Comparison of ENCODE assay signal across 8 cellular contexts in the genomic region with DNA sequence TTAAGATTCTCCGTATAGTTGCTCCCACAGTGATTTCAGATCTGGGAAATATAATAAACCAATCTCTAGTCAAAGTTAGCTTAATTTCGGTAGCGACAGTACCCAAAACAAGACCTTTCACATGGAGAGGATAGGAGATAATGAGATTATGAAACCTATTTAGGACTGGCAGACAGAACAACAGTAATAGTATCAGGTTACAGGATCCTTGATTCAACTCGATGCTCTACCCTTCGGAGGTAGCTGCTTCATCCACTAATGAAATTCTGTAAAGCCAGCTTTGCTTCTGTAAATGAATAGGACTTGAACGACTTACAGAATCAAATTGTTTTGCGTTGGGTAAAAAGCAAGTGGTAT.
DNase-seq lines count a peak whose midpoint lies in the region; ATAC-seq and TF ChIP-seq lines count a peak whose summit lies in the region.

No MANE protein-coding gene starts in this region.

- H3K27ac Mint-ChIP-seq in activated naive CD4-positive, alpha-beta T cell treated with anti-CD3 and anti-CD28 coated beads, Interleukin-2, amount 50 U/mL, for 24 hours = peak overlapping the region; percentile 90
- H3K27ac Mint-ChIP-seq in effector memory CD8-positive, alpha-beta T cell = peak overlapping the region; percentile 93 to 94
- H3K27ac Mint-ChIP-seq in nephron = peak overlapping the region; percentile 98 to 99 (median 99)

- H3K4me3 Mint-ChIP-seq in activated naive CD4-positive, alpha-beta T cell treated with anti-CD3 and anti-CD28 coated beads, Interleukin-2, amount 50 U/mL, for 24 hours = peak overlapping the region; percentile 92
- peak overlapping the region; percentile 86 to 93 for H3K4me3 Mint-ChIP-seq in effector memory CD8-positive, alpha-beta T cell
- H3K4me3 Mint-ChIP-seq in nephron = peak overlapping the region; percentile 90 to 97 (median 95)

- peaks cover 34% of the 10 kb centered on the region for H3K4me1 Mint-ChIP-seq in activated naive CD4-positive, alpha-beta T cell treated with anti-CD3 and anti-CD28 coated beads, Interleukin-2, amount 50 U/mL, for 24 hours
- peaks cover 25 to 44% of the 10 kb centered on the region in 2 donors for H3K4me1 Mint-ChIP-seq in effector memory CD8-positive, alpha-beta T cell (ENCODE audit: low read depth in 2 of 2)
- H3K4me1 Mint-ChIP-seq in nephron = peaks cover 25% of the 10 kb centered on the region

- peak; percentile 4 for ATAC-seq in HG03280 (IDR thresholded peaks at IDR 0.05; ENCODE audit: unreplicated experiment)
- ATAC-seq in effector memory CD8-positive, alpha-beta T cell (replicated peaks) = no peak

- H3K9me3 Mint-ChIP-seq in activated naive CD4-positive, alpha-beta T cell treated with anti-CD3 and anti-CD28 coated beads, Interleukin-2, amount 50 U/mL, for 24 hours = no peaks in the 10 kb centered on the region
- no peaks in the 10 kb centered on the region for H3K9me3 Mint-ChIP-seq in effector memory CD8-positive, alpha-beta T cell
- no peaks in the 10 kb centered on the region for H3K9me3 Mint-ChIP-seq in nephron

- no peaks in the 10 kb centered on the region for H3K27me3 Mint-ChIP-seq in activated naive CD4-positive, alpha-beta T cell treated with anti-CD3 and anti-CD28 coated beads, Interleukin-2, amount 50 U/mL, for 24 hours
- no peaks in the 10 kb centered on the region for H3K27me3 Mint-ChIP-seq in effector memory CD8-positive, alpha-beta T cell
- no peaks in the 10 kb centered on the region for H3K27me3 Mint-ChIP-seq in nephron (ENCODE audit: low read depth)

- no peaks in the 10 kb centered on the region for H3K36me3 Mint-ChIP-seq in activated naive CD4-positive, alpha-beta T cell treated with anti-CD3 and anti-CD28 coated beads, Interleukin-2, amount 50 U/mL, for 24 hours
- H3K36me3 Mint-ChIP-seq in effector memory CD8-positive, alpha-beta T cell (ENCODE audit: insufficient read depth) = peaks cover 27% of the 10 kb centered on the region
- peaks cover 3% of the 10 kb centered on the region for H3K36me3 Mint-ChIP-seq in nephron (ENCODE audit: low read depth)

- no peak for TF ChIP-seq CTCF in nephron (IDR thresholded peaks at IDR 0.05; ENCODE audit: unreplicated experiment in 3 of 3)

- DNase-seq in activated naive CD4-positive, alpha-beta T cell treated with Interleukin-2 at 50 U/mL for 16 hours = no peak
- peak; percentile 5 for DNase-seq in RPMI8226
- no peak for DNase-seq in effector memory CD8-positive, alpha-beta T cell
- DNase-seq in NK-92 treated with Interleukin-12 subunit alpha and Interleukin-12 subunit beta, amount 100 ng/mL, for 24 hours (lab: John Stamatoyannopoulos, UW) = no peak
- DNase-seq in NCI-H1930 (lab: John Stamatoyannopoulos, UW) = no peak
